ENCODE assay signal across 7 cellular contexts in genomic region chr10:10261-10971, GRCh38. TPM values are rescaled to one million over a fixed set of nuclear protein-coding genes. Genes with fewer than 3 reads are reported as not detected.
"Had no signal": no experiment of that assay in that cellular context is flagged by ENCODE, and none has a peak within 500 bp of the region (broad histone marks: within the 10 kb centered on the region; RNA-seq: fewer than 3 reads in every experiment).

No MANE protein-coding gene starts in this region.

RNA-seq across cellular contexts. Expression of gene TUBB8, which starts 38.7 kb away (rescaled TPM):
- total RNA-seq: activated T-cell treated with anti-CD3 and anti-CD28 coated beads, Interleukin-2, amount 50 U/mL, for 72 hours; ascending aorta; OCI-LY7; Right ventricle myocardium inferior; SK-MEL-5; T-cell; T-helper 17 cell had no signal
